ENCODE assay signal across 8 cellular contexts in genomic region chr11:67504023-67504949, GRCh38. TPM values are rescaled to one million over a fixed set of nuclear protein-coding genes. Genes with fewer than 3 reads are reported as not detected.
DNase-seq lines count a peak whose midpoint lies in the region; ATAC-seq and TF ChIP-seq lines count a peak whose summit lies in the region.

No MANE protein-coding gene starts in this region.

- H3K18ac ChIP-seq in H9 (ENCODE audit: insufficient read length, low read depth, low read length), result no peak overlapping the region

- no peaks in the 10 kb centered on the region for H4K20me1 ChIP-seq in H9 (ENCODE audit: control insufficient read depth, insufficient read depth, insufficient read length)

- H3K56ac ChIP-seq in H9 (ENCODE audit: insufficient read length, low read depth, low read length), result no peak overlapping the region

- H4K5ac ChIP-seq in H9 (ENCODE audit: insufficient read length, low read depth, low read length), result no peak overlapping the region

- no peak overlapping the region for H2BK15ac ChIP-seq in H9 (ENCODE audit: low read depth, low read length)

- no peak overlapping the region for H2AFZ ChIP-seq in H9 (ENCODE audit: low read length)

- no CpG with 5 or more reads among the region's 99 CpGs for WGBS in H9 (ENCODE audit: extremely low coverage, insufficient read length, low lambda C conversion rate)
- 1% methylated on average over 99 of the region's 99 CpGs for WGBS in urinary bladder

- no peaks in the 10 kb centered on the region for H3K9me3 ChIP-seq in H9 (ENCODE audit: control insufficient read depth, low read depth, low read length)
- no peaks in the 10 kb centered on the region for H3K9me3 ChIP-seq in mucosa of rectum (ENCODE audit: control insufficient read depth in 2 of 2, low read length in 2 of 2)

- peak overlapping the region; percentile 88 for H3K4me2 ChIP-seq in H9 (ENCODE audit: insufficient read depth, insufficient read length, low read length)

- no peak overlapping the region for H3K4ac ChIP-seq in H9 (ENCODE audit: low read depth, low read length)

- no peak overlapping the region for H4K8ac ChIP-seq in H9 (replicated peaks; ENCODE audit: insufficient read length, low read depth, low read length)

- H3K36me3 Mint-ChIP-seq in H9 (ENCODE audit: insufficient read depth in 1 of 3, low read depth in 3 of 3), result peaks cover 10 to 26% (median 19%) of the 10 kb centered on the region in 3 experiments
- peaks cover 34% of the 10 kb centered on the region for H3K36me3 Mint-ChIP-seq in T-helper 2 cell treated with Interferon-gamma antibody and Interleukin-4, amounts not matched to agents 5 μg/mL and 100 μg/mL, for 36 hours (ENCODE audit: low read depth)

- no peak overlapping the region for H2BK5ac ChIP-seq in H9 (ENCODE audit: insufficient read length, low read length)

- no peak for ATAC-seq in HG03521 (IDR thresholded peaks at IDR 0.05; ENCODE audit: unreplicated experiment)

- no peak overlapping the region for H3K23ac ChIP-seq in H9 (ENCODE audit: insufficient read length, low read depth, low read length)

- H3K14ac ChIP-seq in H9 (ENCODE audit: insufficient read depth, low read length), result peak overlapping the region; percentile 54

- H3K36me3 ChIP-seq in mucosa of rectum (ENCODE audit: control insufficient read depth in 2 of 2, insufficient read depth in 2 of 2, low read length in 2 of 2), result peaks cover 9 to 18% of the 10 kb centered on the region in 2 donors
- H3K36me3 ChIP-seq in urinary bladder (ENCODE audit: insufficient read depth), result no peaks in the 10 kb centered on the region

- no peak overlapping the region for H2BK120ac ChIP-seq in H9 (ENCODE audit: low read depth, low read length, poor library complexity, severe bottlenecking)

- TF ChIP-seq CTCF in H9 (conservative IDR thresholded peaks at IDR 0.05), result no peak

- no peak overlapping the region for H3T11ph ChIP-seq in H9 (ENCODE audit: low read length)

- H2AK5ac ChIP-seq in H9 (ENCODE audit: insufficient read length, low read length), result no peak overlapping the region

- no peak overlapping the region for H2BK20ac ChIP-seq in H9 (ENCODE audit: low read depth, low read length, poor library complexity, severe bottlenecking)

- H3K4me3 Mint-ChIP-seq in H9, result peak overlapping the region; percentile 79 to 92
- peak overlapping the region; percentile 90 for H3K4me3 Mint-ChIP-seq in T-helper 2 cell treated with Interferon-gamma antibody and Interleukin-4, amounts not matched to agents 5 μg/mL and 100 μg/mL, for 36 hours

- H3K4me1 ChIP-seq in H9 (ENCODE audit: insufficient read depth, low read length) (no peaks in the 10 kb centered on the region), mucosa of rectum (ENCODE audit: control insufficient read depth in 2 of 2, insufficient read depth in 2 of 2, low read length in 2 of 2) (peaks cover 32 to 37% of the 10 kb centered on the region in 2 donors), urinary bladder (ENCODE audit: insufficient read depth) (no peaks in the 10 kb centered on the region)

- H3K27me3 ChIP-seq in H9 (ENCODE audit: insufficient read depth, low read length), result no peaks in the 10 kb centered on the region
- no peaks in the 10 kb centered on the region for H3K27me3 ChIP-seq in mucosa of rectum (ENCODE audit: control insufficient read depth in 2 of 2, insufficient read depth in 2 of 2, low read length in 2 of 2)

- no peaks in the 10 kb centered on the region; a peak in 1 of 5 replicates for H3K9me3 Mint-ChIP-seq in H9
- no peaks in the 10 kb centered on the region for H3K9me3 Mint-ChIP-seq in T-helper 2 cell treated with Interferon-gamma antibody and Interleukin-4, amounts not matched to agents 5 μg/mL and 100 μg/mL, for 36 hours

- H3K4me3 ChIP-seq in mucosa of rectum (ENCODE audit: low read length in 2 of 2) (peak overlapping the region; percentile 83 to 85), urinary bladder (ENCODE audit: low read depth, low read length) (peak overlapping the region; percentile 57)

- H3K9ac ChIP-seq in H9 (ENCODE audit: extremely low read depth, insufficient read length, low read length) (peak overlapping the region; percentile 8), mucosa of rectum (ENCODE audit: low read depth in 1 of 2, low read length in 2 of 2) (peak overlapping the region; percentile 83 to 92)

- no peaks in the 10 kb centered on the region for H3K79me2 ChIP-seq in H9 (ENCODE audit: insufficient read depth, low read length)

- 0 out of 7 replicates have a peak overlapping the region, but pooled peaks of 1 of the 3 experiments have one; percentile 70 for H3K27ac Mint-ChIP-seq in H9
- H3K27ac Mint-ChIP-seq in T-helper 2 cell treated with Interferon-gamma antibody and Interleukin-4, amounts not matched to agents 5 μg/mL and 100 μg/mL, for 36 hours, result peak overlapping the region; percentile 81

- no peaks in the 10 kb centered on the region for H3K79me1 ChIP-seq in H9 (ENCODE audit: insufficient read depth, low read depth, low read length, poor library complexity, severe bottlenecking)

- no peak overlapping the region for H4K91ac ChIP-seq in H9 (ENCODE audit: insufficient read length, low read depth, low read length)

- peak; percentile 38 for DNase-seq in AG08395 (ENCODE audit: low spot score)
- no peak for DNase-seq in H9
- peak; percentile 28 for DNase-seq in T-helper 2 cell treated with Interferon-gamma antibody and Interleukin-4, amounts not matched to agents 5 μg/mL and 100 μg/mL, for 36 hours (ENCODE audit: low spot score)
- DNase-seq in dermis blood vessel endothelial cell, result peak; percentile 24
- DNase-seq in dedifferentiated amniotic fluid mesenchymal stem cell (ENCODE audit: extremely low spot score), result no peak

- no peak overlapping the region for H2BK12ac ChIP-seq in H9 (ENCODE audit: insufficient read length, low read depth, low read length)

- H3K4me1 Mint-ChIP-seq in H9, result peaks cover 19 to 30% of the 10 kb centered on the region in 2 experiments
- H3K4me1 Mint-ChIP-seq in T-helper 2 cell treated with Interferon-gamma antibody and Interleukin-4, amounts not matched to agents 5 μg/mL and 100 μg/mL, for 36 hours (ENCODE audit: low read depth), result peaks cover 37% of the 10 kb centered on the region

- H3K23me2 ChIP-seq in H9 (ENCODE audit: insufficient read length, low read depth, low read length, poor library complexity, severe bottlenecking), result peaks cover 17% of the 10 kb centered on the region

- H3K27me3 Mint-ChIP-seq in H9 (ENCODE audit: low read depth), result peaks cover 10% of the 10 kb centered on the region
- H3K27me3 Mint-ChIP-seq in T-helper 2 cell treated with Interferon-gamma antibody and Interleukin-4, amounts not matched to agents 5 μg/mL and 100 μg/mL, for 36 hours (ENCODE audit: low read depth), result no peaks in the 10 kb centered on the region

- H3K27ac ChIP-seq in H9 (ENCODE audit: insufficient read length, low read depth, low read length) (no peak overlapping the region), mucosa of rectum (ENCODE audit: low read depth in 2 of 2, low read length in 2 of 2) (peak overlapping the region; percentile 99 to 100), urinary bladder (ENCODE audit: low read depth) (peak overlapping the region; percentile 91)

RNA-seq across cellular contexts. Expression of gene PITPNM1, which starts 0.9 kb away (rescaled TPM):
- total RNA-seq in H9 (2021) (43.5 and 50.1 TPM in 2 replicates), dermis blood vessel endothelial cell (4.8 and 10.7 TPM in 2 replicates), urinary bladder (12.6 TPM)
- polyA plus RNA-seq in urinary bladder, result 18.5 TPM

RNA-seq across cellular contexts. Expression of gene CDK2AP2, which starts 3.7 kb away (rescaled TPM):
- 32.9 and 36.1 TPM in 2 replicates for total RNA-seq in H9 (2021)
- total RNA-seq in dermis blood vessel endothelial cell, result 25.2 and 42.2 TPM in 2 replicates
- 5.9 TPM for total RNA-seq in urinary bladder
- polyA plus RNA-seq in urinary bladder, result 75.8 TPM

RNA-seq across cellular contexts. Expression of gene CABP2, which starts 19.0 kb away (rescaled TPM):
- total RNA-seq in H9 (2021) (not detected in 2 replicates), dermis blood vessel endothelial cell (not detected in 2 replicates), urinary bladder (not detected)
- polyA plus RNA-seq in urinary bladder, result not detected

RNA-seq across cellular contexts. Expression of gene AIP, which starts 21.5 kb away (rescaled TPM):
- total RNA-seq in H9 (2021) (31.9 and 35.6 TPM in 2 replicates), dermis blood vessel endothelial cell (81.0 and 124 TPM in 2 replicates), urinary bladder (42.9 TPM)
- 135 TPM for polyA plus RNA-seq in urinary bladder

RNA-seq across cellular contexts. Expression of gene TMEM134, which starts 35.2 kb away (rescaled TPM):
- 46.9 and 53.6 TPM in 2 replicates for total RNA-seq in H9 (2021)
- 30.6 and 40.9 TPM in 2 replicates for total RNA-seq in dermis blood vessel endothelial cell
- 20.4 TPM for total RNA-seq in urinary bladder
- polyA plus RNA-seq in urinary bladder, result 80.2 TPM

Comparison
In these comparisons a context has a peak if more than half of its experiments do, and no peak if none do; other contexts are left out.
1. DNase-seq: peak in AG08395 (single experiment), T-helper 2 cell treated with Interferon-gamma antibody and Interleukin-4, amounts not matched to agents 5 μg/mL and 100 μg/mL, for 36 hours (single experiment) and dermis blood vessel endothelial cell (single experiment); none in H9 (single experiment) and dedifferentiated amniotic fluid mesenchymal stem cell (single experiment).